ENCODE assay signal across 18 cellular contexts in genomic region chr4:120915311-120915710, GRCh38. TPM values are rescaled to one million over a fixed set of nuclear protein-coding genes. Genes with fewer than 3 reads are reported as not detected.
"Had no signal": no experiment of that assay in that cellular context is flagged by ENCODE, and none has a peak within 500 bp of the region (broad histone marks: within the 10 kb centered on the region; RNA-seq: fewer than 3 reads in every experiment).

No MANE protein-coding gene starts in this region.

- H3K36me3 ChIP-seq: ascending aorta, right atrium auricular region, suprapubic skin had no signal

- H3K27ac ChIP-seq: ascending aorta, hepatocyte, right atrium auricular region, skin epidermis, suprapubic skin had no signal

- DNase-seq: activated CD4-positive, alpha-beta T cell treated with anti-CD3 and anti-CD28 coated beads, Interleukin-2, amount 50 U/mL, for 48 hours; activated naive CD4-positive, alpha-beta T cell treated with anti-CD3 and anti-CD28 coated beads for 36 hours; activated naive CD8-positive, alpha-beta T cell treated with anti-CD3 and anti-CD28 coated beads, Interleukin-2, amount 50 U/mL, for 24 hours; activated T-cell treated with anti-CD3 and anti-CD28 coated beads, Interleukin-2, amount 50 U/mL, for 1 hour; islet precursor cell; midbrain; naive B cell; occipital lobe; stimulated activated CD4-positive, alpha-beta T cell treated with anti-CD3 and anti-CD28 coated beads, Interleukin-4, amount 100 ng/mL, for 24 hours; stimulated activated naive CD8-positive, alpha-beta T cell treated with anti-CD3 and anti-CD28 coated beads, Interleukin-15, Interleukin-2, amounts not matched to agents 100 U/mL and 50 U/mL, for 24 hours; T1000 had no signal

- H3K36me3 Mint-ChIP-seq: naive B cell, type B pancreatic cell had no signal

- H3K4me3 Mint-ChIP-seq: activated naive CD4-positive, alpha-beta T cell treated with anti-CD3 and anti-CD28 coated beads for 36 hours; activated naive CD8-positive, alpha-beta T cell treated with anti-CD3 and anti-CD28 coated beads, Interleukin-2, amount 50 U/mL, for 24 hours; naive B cell; type B pancreatic cell had no signal

- H3K4me1 Mint-ChIP-seq: naive B cell had no signal

- H3K27me3 Mint-ChIP-seq: type B pancreatic cell had no signal

- H3K27me3 ChIP-seq: ascending aorta, hepatocyte, right atrium auricular region, suprapubic skin had no signal

- H3K9me3 ChIP-seq: ascending aorta, right atrium auricular region, suprapubic skin had no signal

- H3K27ac Mint-ChIP-seq: activated naive CD4-positive, alpha-beta T cell treated with anti-CD3 and anti-CD28 coated beads for 36 hours; activated naive CD8-positive, alpha-beta T cell treated with anti-CD3 and anti-CD28 coated beads, Interleukin-2, amount 50 U/mL, for 24 hours; activated T-helper 2 cell treated with anti-CD3 and anti-CD28 coated beads, Interferon-gamma antibody, Interleukin-2, Interleukin-4, amounts not matched to agents 10 μg/mL and 5 μg/mL and 100 μg/mL, durations not matched to agents 14 hours and 24 hours and 36 hours; naive B cell; type B pancreatic cell had no signal

- H3K9me3 Mint-ChIP-seq: activated naive CD4-positive, alpha-beta T cell treated with anti-CD3 and anti-CD28 coated beads for 36 hours; activated naive CD8-positive, alpha-beta T cell treated with anti-CD3 and anti-CD28 coated beads, Interleukin-2, amount 50 U/mL, for 24 hours; activated T-helper 2 cell treated with anti-CD3 and anti-CD28 coated beads, Interferon-gamma antibody, Interleukin-2, Interleukin-4, amounts not matched to agents 10 μg/mL and 5 μg/mL and 100 μg/mL, durations not matched to agents 14 hours and 24 hours and 36 hours; type B pancreatic cell had no signal

- H3K4me3 ChIP-seq: ascending aorta, hepatocyte, right atrium auricular region, skin epidermis, suprapubic skin had no signal

RNA-seq across cellular contexts. Expression of gene PRDM5, which starts 7.2 kb away (rescaled TPM):
- total RNA-seq: activated T-helper 2 cell treated with anti-CD3 and anti-CD28 coated beads, Interferon-gamma antibody, Interleukin-2, Interleukin-4, amounts not matched to agents 10 μg/mL and 5 μg/mL and 100 μg/mL, durations not matched to agents 14 hours and 24 hours and 36 hours had no signal
